In genomic region chr18:75213610-75214009, GRCh38 we compare ENCODE assay signal across 9 cellular contexts. TPM values are rescaled to one million over a fixed set of nuclear protein-coding genes. Genes with fewer than 3 reads are reported as not detected.
DNase-seq lines count a peak whose midpoint lies in the region; ATAC-seq and TF ChIP-seq lines count a peak whose summit lies in the region.
"Had no signal": no experiment of that assay in that cellular context is flagged by ENCODE, and none has a peak within 500 bp of the region (broad histone marks: within the 10 kb centered on the region; RNA-seq: fewer than 3 reads in every experiment).

No MANE protein-coding gene starts in this region.

- DNase-seq in ELR (ENCODE audit: low read depth) (peak; percentile 46), NCI-H1694 treated with DMSO at 0.1 percent for 48 hours (lab: John Stamatoyannopoulos, UW) (peak; percentile 48), colonic mucosa (no peak), gastrocnemius medialis (no peak), DMS53 (lab: John Stamatoyannopoulos, UW) (no peak), neuronal stem cell (ENCODE audit: low spot score) (no peak)
- no peak for DNase-seq in stimulated activated naive CD4-positive, alpha-beta T cell (lab: John Stamatoyannopoulos, UW)
- DNase-seq: body of pancreas, MG63 had no signal

- H3K23ac ChIP-seq in neuronal stem cell (ENCODE audit: low read depth, low read length, poor library complexity): no peak overlapping the region

- no peaks in the 10 kb centered on the region for H3K79me1 ChIP-seq in neuronal stem cell (ENCODE audit: low read depth, low read length)

- H3K27me3 ChIP-seq in colonic mucosa (no peaks in the 10 kb centered on the region), gastrocnemius medialis (no peaks in the 10 kb centered on the region), neuronal stem cell (ENCODE audit: control insufficient read depth in 3 of 3, insufficient read depth in 3 of 3, low read depth in 1 of 3, low read length in 3 of 3) (peaks cover 0 to 25% (median 6%) of the 10 kb centered on the region in 3 experiments)
- H3K27me3 ChIP-seq: body of pancreas had no signal

- no peak overlapping the region for H3K18ac ChIP-seq in neuronal stem cell (ENCODE audit: low read length)

- no peak overlapping the region for H2BK15ac ChIP-seq in neuronal stem cell (ENCODE audit: low read length)

- H4K91ac ChIP-seq in neuronal stem cell (ENCODE audit: low read depth, low read length, poor library complexity): no peak overlapping the region

- no peak overlapping the region for H2BK5ac ChIP-seq in neuronal stem cell (ENCODE audit: low read length)

- no peak overlapping the region for H3K14ac ChIP-seq in neuronal stem cell (ENCODE audit: low read length)

- H3K9me3 ChIP-seq in colonic mucosa (no peaks in the 10 kb centered on the region), gastrocnemius medialis (no peaks in the 10 kb centered on the region), neuronal stem cell (replicated peaks in 1 of 2; ENCODE audit: control insufficient read depth in 2 of 2, insufficient read depth in 1 of 2, low read depth in 1 of 2, low read length in 2 of 2) (no peaks in the 10 kb centered on the region)
- H3K9me3 ChIP-seq: body of pancreas, MG63 had no signal

- ATAC-seq in gastrocnemius medialis: no peak
- ATAC-seq: body of pancreas had no signal

- H3K4me3 ChIP-seq in colonic mucosa (no peak overlapping the region), gastrocnemius medialis (no peak overlapping the region), neuronal stem cell (ENCODE audit: low read length in 2 of 2) (no peak overlapping the region)
- H3K4me3 ChIP-seq: body of pancreas had no signal

- H3K36me3 ChIP-seq in colonic mucosa: no peaks in the 10 kb centered on the region
- no peaks in the 10 kb centered on the region for H3K36me3 ChIP-seq in gastrocnemius medialis
- no peaks in the 10 kb centered on the region for H3K36me3 ChIP-seq in neuronal stem cell (replicated peaks in 1 of 2; ENCODE audit: control insufficient read depth in 2 of 2, insufficient read depth in 2 of 2, low read length in 2 of 2)
- H3K36me3 ChIP-seq: MG63 had no signal

- intact Hi-C loops in colonic mucosa (cut with DNase I) (no loop called here), gastrocnemius medialis (cut with DNase I; ENCODE audit: low total_unique reads) (loop anchor here (2.0 to 10.0 kb wide), 2 partner anchors 15 to 619 kb away; partner anchors contain the start of gene ZNF407)

- H2BK120ac ChIP-seq in neuronal stem cell (ENCODE audit: low read depth, low read length): no peak overlapping the region

- no peak overlapping the region for H4K8ac ChIP-seq in neuronal stem cell (ENCODE audit: low read depth, low read length)

- no peak for TF ChIP-seq CTCF in colonic mucosa (IDR thresholded peaks at IDR 0.05)
- no peak for TF ChIP-seq CTCF in gastrocnemius medialis (IDR thresholded peaks at IDR 0.05 in 4 of 5, conservative IDR thresholded peaks at IDR 0.05 in 1 of 5)

- H2AK5ac ChIP-seq in neuronal stem cell (ENCODE audit: low read depth, low read length): no peak overlapping the region

- no peak overlapping the region for H3K4ac ChIP-seq in neuronal stem cell (ENCODE audit: low read length)

- in situ Hi-C loops in gastrocnemius medialis (cut with MboI; ENCODE audit: low sequenced_read_pairs in 4 of 4): no loop called here

- H2AFZ ChIP-seq in neuronal stem cell (ENCODE audit: low read length): no peak overlapping the region

- no peak overlapping the region for H2BK12ac ChIP-seq in neuronal stem cell (ENCODE audit: low read length)

- peak overlapping the region; percentile 84 for H3K27ac ChIP-seq in colonic mucosa
- peak overlapping the region; percentile 82 to 90 (median 84) for H3K27ac ChIP-seq in gastrocnemius medialis
- H3K27ac ChIP-seq in neuronal stem cell (replicated peaks; ENCODE audit: low read length): no peak overlapping the region

- H3K4me1 ChIP-seq in colonic mucosa (peaks cover 32% of the 10 kb centered on the region), gastrocnemius medialis (peaks cover 53 to 58% of the 10 kb centered on the region in 2 donors), neuronal stem cell (ENCODE audit: control insufficient read depth in 2 of 2, insufficient read depth in 1 of 2, low read depth in 1 of 2, low read length in 2 of 2) (peaks cover 2 to 9% of the 10 kb centered on the region in 2 donors)

- no peak for TF ChIP-seq POLR2A in gastrocnemius medialis (IDR thresholded peaks at IDR 0.05)

- WGBS in neuronal stem cell (ENCODE audit: extremely low coverage in 2 of 2, insufficient read length in 2 of 2, insufficient replicate concordance in 1 of 2), 2 donors: no CpG with 5 or more reads among the region's 3 CpGs

- H3K9ac ChIP-seq in colonic mucosa (ENCODE audit: low read depth in 2 of 2, low read length in 2 of 2) (peak overlapping the region in 1 of 2 donors; percentile 72), neuronal stem cell (ENCODE audit: low read depth, low read length, poor library complexity) (no peak overlapping the region)

- H3K4me2 ChIP-seq in neuronal stem cell (ENCODE audit: insufficient read depth, low read length, poor library complexity, severe bottlenecking): no peak overlapping the region

RNA-seq across cellular contexts. Expression of gene TSHZ1, which starts 3.0 kb away (rescaled TPM):
- total RNA-seq in colonic mucosa (10 to 100 TPM; 16.6 to 34.3 TPM), gastrocnemius medialis (1 to 10 TPM; 5.9 to 7.9 (median 7.6) TPM)
- 1.0 TPM for polyA plus RNA-seq in neuronal stem cell (2013, experiment 1 of 2)
- polyA plus RNA-seq in neuronal stem cell (2013, experiment 2 of 2): 0.96 TPM

RNA-seq across cellular contexts. Expression of gene PTGR3, which starts 4.7 kb away (rescaled TPM):
- 10 to 100 TPM; 43.4 to 59.1 TPM for total RNA-seq in colonic mucosa
- total RNA-seq in gastrocnemius medialis: 10 to 100 TPM; 25.7 to 34.0 (median 29.9) TPM
- 7.2 TPM for polyA plus RNA-seq in neuronal stem cell (2013, experiment 1 of 2)
- polyA plus RNA-seq in neuronal stem cell (2013, experiment 2 of 2): 7.1 TPM

Comparison
In these comparisons a context has a peak if more than half of its experiments do, and no peak if none do; other contexts are left out.
1. DNase-seq: peak in ELR (single experiment) and NCI-H1694 treated with DMSO at 0.1 percent for 48 hours (single experiment); none in colonic mucosa (single experiment), gastrocnemius medialis (0 of 2), DMS53 (single experiment), stimulated activated naive CD4-positive, alpha-beta T cell (0 of 6) and neuronal stem cell (single experiment).